Comparison of ENCODE assay signal across 8 cellular contexts in the genomic region with DNA sequence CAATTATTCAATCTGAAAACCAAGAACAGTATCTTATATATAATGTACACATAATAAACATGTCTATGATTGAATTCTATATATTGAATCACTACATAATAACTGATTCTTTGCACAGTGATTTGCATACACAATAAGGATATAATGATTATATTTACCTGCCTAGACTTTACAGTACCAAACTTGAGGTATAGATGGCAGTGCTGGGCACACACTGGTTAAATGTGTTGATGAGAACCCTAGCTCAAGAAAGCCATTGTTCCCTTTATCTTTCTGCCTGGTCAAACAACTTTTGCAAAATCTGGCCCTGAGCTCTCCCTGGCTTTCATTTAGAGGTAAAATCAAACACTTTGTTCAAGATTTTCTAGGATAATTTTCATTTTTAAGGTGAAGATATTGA.
DNase-seq lines count a peak whose midpoint lies in the region; ATAC-seq, FAIRE-seq and TF ChIP-seq lines count a peak whose summit lies in the region.

No MANE protein-coding gene starts in this region.

- no TSS peak for BruUV-seq in GM12878 (replicated peaks; lab: Mats Ljungman, UMichigan)

- H3K4me3 ChIP-seq in AG04450 (ENCODE audit: low read depth, low read length), result no peak overlapping the region
- no peak overlapping the region for H3K4me3 ChIP-seq in GM12878

- TF ChIP-seq RAD21 in GM12878 (IDR thresholded peaks at IDR 0.05; ENCODE audit: insufficient read depth, low read depth, low read length), result peak; percentile 40; the same call in 1 of the 2 replicates

- DNase-seq in AG04450 (ENCODE audit: low read depth, low spot score), result no peak
- no peak for DNase-seq in GM12878 (ENCODE audit: low read depth, low spot score)
- no peak for DNase-seq in cerebellar nuclear complex (lab: John Stamatoyannopoulos, UW)
- DNase-seq in UCSD-AML1 (lab: John Stamatoyannopoulos, UW; ENCODE audit: unreplicated experiment), result no peak
- DNase-seq in Right ventricle myocardium superior, result no peak
- no peak for DNase-seq in frontal cortex (ENCODE audit: low spot score in 2 of 2)

- H2AFZ ChIP-seq in GM12878 (ENCODE audit: control insufficient read depth, low read depth, low read length), result no peak overlapping the region

- H3K27ac ChIP-seq in AG04450 (ENCODE audit: low read depth, low read length) (no peak overlapping the region), GM12878 (ENCODE audit: control insufficient read depth, insufficient read depth) (no peak overlapping the region)

- peak; percentile 90 for ATAC-seq in GM18870 (IDR thresholded peaks at IDR 0.05; ENCODE audit: unreplicated experiment)
- ATAC-seq in HG03571 (IDR thresholded peaks at IDR 0.05; ENCODE audit: unreplicated experiment), result peak; percentile 57
- ATAC-seq in GM12878, result peak; percentile 91
- ATAC-seq in Right ventricle myocardium superior (ENCODE audit: poor library complexity), result no peak

- TF ChIP-seq CTCF in AG04450 (IDR thresholded peaks at IDR 0.05; ENCODE audit: low read depth, low read length), result peak; percentile 39
- TF ChIP-seq CTCF in GM12878 (IDR thresholded peaks at IDR 0.05 in 2 of 3, conservative IDR thresholded peaks at IDR 0.05 in 1 of 3; ENCODE audit: control insufficient read depth in 2 of 3, extremely low read depth in 1 of 3, insufficient read depth in 1 of 3, low read depth in 3 of 3, low read length in 3 of 3), result peak; percentile 27 to 61 (median 42); a peak in 5 of 6 replicates

- TF ChIP-seq POLR2A in GM12878 (IDR thresholded peaks at IDR 0.05; ENCODE audit: low read depth, low read length), result no peak

- no peak overlapping the region for H3K4me2 ChIP-seq in GM12878 (ENCODE audit: control insufficient read depth, insufficient read depth)

- no peaks in the 10 kb centered on the region for H3K27me3 ChIP-seq in AG04450 (ENCODE audit: control insufficient read depth, insufficient read depth, low read length)
- H3K27me3 ChIP-seq in GM12878 (replicated peaks in 1 of 2; ENCODE audit: control insufficient read depth in 2 of 2, insufficient read depth in 2 of 2, low read length in 1 of 2), result no peaks in the 10 kb centered on the region; a peak in 1 of 4 replicates

- POLR2A ChIA-PET in AG04450 (lab: Yijun Ruan, JAX) (no interaction called here), GM12878 (lab: Charles Lee) (no interaction called here)

- SMC1A ChIA-PET in GM12878 (lab: Charles Lee; ENCODE audit: uncharacterized antibody, unreplicated experiment), result interaction anchor here (0.8 to 10.6 kb wide), 18 partner anchors 10 to 544 kb away, joined by 3 to 187 read pairs (median 4); no protein-coding TSS in a partner anchor

- H3K79me2 ChIP-seq in GM12878 (ENCODE audit: control insufficient read depth, insufficient read depth, low read length), result no peaks in the 10 kb centered on the region

- RAD21 ChIA-PET in GM12878 (lab: Charles Lee; ENCODE audit: unreplicated experiment), result interaction anchor here (0.7 to 3.3 kb wide), 12 partner anchors 22 to 390 kb away, joined by 3 to 84 read pairs (median 4); no protein-coding TSS in a partner anchor

- no peak for TF ChIP-seq EP300 in GM12878 (IDR thresholded peaks at IDR 0.05; ENCODE audit: borderline replicate concordance in 1 of 2, control insufficient read depth in 1 of 2, low read depth in 2 of 2, low read length in 2 of 2)

- no peaks in the 10 kb centered on the region for H3K9me3 ChIP-seq in AG04450 (ENCODE audit: control insufficient read depth, insufficient read depth, low read length)
- H3K9me3 ChIP-seq in GM12878 (replicated peaks; ENCODE audit: control insufficient read depth, insufficient read depth, low read length), result no peaks in the 10 kb centered on the region

- CTCF ChIA-PET in AG04450 (lab: Charles Lee) (no interaction called here), GM12878 (lab: Yijun Ruan, JAX) (interaction anchor here (0.6 to 6.3 kb wide), 19 partner anchors 10 to 637 kb away, joined by 3 to 177 read pairs (median 5); no protein-coding TSS in a partner anchor)

- H4K20me1 ChIP-seq in GM12878 (ENCODE audit: control insufficient read depth, insufficient read depth), result no peaks in the 10 kb centered on the region

- FAIRE-seq in GM12878 (lab: Jason Lieb, UNC) (no peak), frontal cortex (lab: Jason Lieb, UNC) (no peak)

- H3K4me1 ChIP-seq in GM12878 (ENCODE audit: control insufficient read depth, insufficient read depth, low read length), result no peaks in the 10 kb centered on the region

- no peaks in the 10 kb centered on the region for H3K36me3 ChIP-seq in GM12878 (ENCODE audit: control insufficient read depth in 2 of 2, insufficient read depth in 2 of 2, low read length in 1 of 2)

- intact Hi-C loops in GM12878 (cut with micrococcal nuclease; ENCODE audit: unreplicated experiment), result loop anchor here (1.0 to 10.0 kb wide), 2 partner anchors 119 to 307 kb away; no protein-coding TSS in a partner anchor
- intact Hi-C loops in Right ventricle myocardium superior (cut with DNase I), result no loop called here

- H3K9ac ChIP-seq in GM12878 (ENCODE audit: control insufficient read depth, insufficient read depth, low read length), result no peak overlapping the region

- in situ Hi-C loops in GM12878 (cut with MboI), result no loop called here

TF ChIP-seq in GM12878, 131 proteins besides CTCF, POLR2A, EP300 and RAD21:
- no peak for TF ChIP-seq BRCA1 (IDR thresholded peaks at IDR 0.05; ENCODE audit: low read depth, low read length)
- TF ChIP-seq, protein P1, sequence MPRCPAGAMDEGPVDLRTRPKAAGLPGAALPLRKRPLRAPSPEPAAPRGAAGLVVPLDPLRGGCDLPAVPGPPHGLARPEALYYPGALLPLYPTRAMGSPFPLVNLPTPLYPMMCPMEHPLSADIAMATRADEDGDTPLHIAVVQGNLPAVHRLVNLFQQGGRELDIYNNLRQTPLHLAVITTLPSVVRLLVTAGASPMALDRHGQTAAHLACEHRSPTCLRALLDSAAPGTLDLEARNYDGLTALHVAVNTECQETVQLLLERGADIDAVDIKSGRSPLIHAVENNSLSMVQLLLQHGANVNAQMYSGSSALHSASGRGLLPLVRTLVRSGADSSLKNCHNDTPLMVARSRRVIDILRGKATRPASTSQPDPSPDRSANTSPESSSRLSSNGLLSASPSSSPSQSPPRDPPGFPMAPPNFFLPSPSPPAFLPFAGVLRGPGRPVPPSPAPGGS (IDR thresholded peaks at IDR 0.05; ENCODE audit: borderline replicate concordance, insufficient read depth, low read depth, low read length, poor library complexity, severe bottlenecking), result no peak
- TF ChIP-seq SIN3A (IDR thresholded peaks at IDR 0.05; ENCODE audit: low read depth, low read length), result no peak
- TF ChIP-seq SMC3 (IDR thresholded peaks at IDR 0.05; ENCODE audit: borderline replicate concordance, low read length), result peak; percentile 64
- TF ChIP-seq JUND (IDR thresholded peaks at IDR 0.05; ENCODE audit: low read depth, low read length), result no peak
- TF ChIP-seq, protein P2, sequence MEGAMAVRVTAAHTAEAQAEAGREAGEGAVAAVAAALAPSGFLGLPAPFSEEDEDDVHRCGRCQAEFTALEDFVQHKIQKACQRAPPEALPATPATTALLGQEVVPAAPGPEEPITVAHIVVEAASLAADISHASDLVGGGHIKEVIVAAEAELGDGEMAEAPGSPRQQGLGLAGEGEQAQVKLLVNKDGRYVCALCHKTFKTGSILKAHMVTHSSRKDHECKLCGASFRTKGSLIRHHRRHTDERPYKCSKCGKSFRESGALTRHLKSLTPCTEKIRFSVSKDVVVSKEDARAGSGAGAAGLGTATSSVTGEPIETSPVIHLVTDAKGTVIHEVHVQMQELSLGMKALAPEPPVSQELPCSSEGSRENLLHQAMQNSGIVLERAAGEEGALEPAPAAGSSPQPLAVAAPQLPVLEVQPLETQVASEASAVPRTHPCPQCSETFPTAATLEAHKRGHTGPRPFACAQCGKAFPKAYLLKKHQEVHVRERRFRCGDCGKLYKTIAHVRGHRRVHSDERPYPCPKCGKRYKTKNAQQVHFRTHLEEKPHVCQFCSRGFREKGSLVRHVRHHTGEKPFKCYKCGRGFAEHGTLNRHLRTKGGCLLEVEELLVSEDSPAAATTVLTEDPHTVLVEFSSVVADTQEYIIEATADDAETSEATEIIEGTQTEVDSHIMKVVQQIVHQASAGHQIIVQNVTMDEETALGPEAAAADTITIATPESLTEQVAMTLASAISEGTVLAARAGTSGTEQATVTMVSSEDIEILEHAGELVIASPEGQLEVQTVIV (IDR thresholded peaks at IDR 0.05; ENCODE audit: borderline replicate concordance, partially characterized antibody), result no peak
- no peak for TF ChIP-seq EED (IDR thresholded peaks at IDR 0.05; ENCODE audit: low read depth)
